In genomic region chr14:103839569-103839968, GRCh38 we compare ENCODE assay signal across 1 cellular context.
TF ChIP-seq lines count a peak whose summit lies in the region.

No MANE protein-coding gene starts in this region.

TF ChIP-seq in GM23338, 12 proteins besides CTCF, POLR2A, EP300 and RAD21 (continued from another document):
- TF ChIP-seq ETS1 (IDR thresholded peaks at IDR 0.05): no peak
- no peak for TF ChIP-seq POLR2AphosphoS5 (IDR thresholded peaks at IDR 0.05; ENCODE audit: low read depth)
- no peak for TF ChIP-seq EZH2phosphoT487 (IDR thresholded peaks at IDR 0.05; ENCODE audit: unreplicated experiment)
- no peak for TF ChIP-seq REST (IDR thresholded peaks at IDR 0.05; ENCODE audit: unreplicated experiment)
- TF ChIP-seq ZNF331 (CRISPR knock-in tag; IDR thresholded peaks at IDR 0.05; ENCODE audit: low read depth): no peak
- no peak for TF ChIP-seq NANOG (IDR thresholded peaks at IDR 0.05; ENCODE audit: borderline replicate concordance)
- no peak for TF ChIP-seq CREB1 (CRISPR knock-in tag; IDR thresholded peaks at IDR 0.05; ENCODE audit: low read depth)
- no peak for TF ChIP-seq ZNF462 (CRISPR knock-in tag; IDR thresholded peaks at IDR 0.05)
- no peak for TF ChIP-seq EZH2 (IDR thresholded peaks at IDR 0.05; ENCODE audit: low read depth, unreplicated experiment)
- TF ChIP-seq JUNB (IDR thresholded peaks at IDR 0.05; ENCODE audit: unreplicated experiment): no peak
- TF ChIP-seq STAT1 (IDR thresholded peaks at IDR 0.05; ENCODE audit: unreplicated experiment): no peak
